8 cellular contexts compared by ENCODE assay signal in genomic region chr6:27592481-27593199, GRCh38.
DNase-seq lines count a peak whose midpoint lies in the region; ATAC-seq and TF ChIP-seq lines count a peak whose summit lies in the region.

No MANE protein-coding gene starts in this region.

- TF ChIP-seq CTCF in CD8-positive, alpha-beta T cell (IDR thresholded peaks at IDR 0.05) = no peak

- H3K4me1 Mint-ChIP-seq in CD8-positive, alpha-beta T cell (ENCODE audit: low read depth) = no peaks in the 10 kb centered on the region
- no peaks in the 10 kb centered on the region for H3K4me1 Mint-ChIP-seq in activated T-cell treated with anti-CD3 and anti-CD28 coated beads, Interleukin-2, amount 50 U/mL, for 24 hours (ENCODE audit: low read depth)

- POLR2A ChIA-PET in CD8-positive, alpha-beta T cell (lab: Charles Lee) = no interaction called here

- peaks cover 31% of the 10 kb centered on the region for H3K27me3 ChIP-seq in CD8-positive, alpha-beta T cell (ENCODE audit: insufficient read depth, low read length)

- intact Hi-C loops in CD8-positive, alpha-beta T cell (cut with DNase I, micrococcal nuclease) = no loop called here

- DNase-seq in CD8-positive, alpha-beta T cell = no peak
- DNase-seq in NCI-H2227 (lab: John Stamatoyannopoulos, UW; ENCODE audit: unreplicated experiment) (peak; percentile 78), iris pigment epithelial cell (ENCODE audit: low read depth) (peak; percentile 88), NCI-H1436 (lab: John Stamatoyannopoulos, UW) (no peak), epidermal melanocyte (ENCODE audit: insufficient read length, low spot score) (no peak)
- peak; percentile 73 for DNase-seq in activated T-cell treated with anti-CD3 and anti-CD28 coated beads, Interleukin-2, amount 50 U/mL, for 24 hours

- H3K36me3 Mint-ChIP-seq in CD8-positive, alpha-beta T cell = no peaks in the 10 kb centered on the region
- H3K36me3 Mint-ChIP-seq in activated T-cell treated with anti-CD3 and anti-CD28 coated beads, Interleukin-2, amount 50 U/mL, for 24 hours (ENCODE audit: low read depth) = no peaks in the 10 kb centered on the region

- H3K27ac Mint-ChIP-seq in CD8-positive, alpha-beta T cell = no peak overlapping the region
- no peak overlapping the region for H3K27ac Mint-ChIP-seq in activated T-cell treated with anti-CD3 and anti-CD28 coated beads, Interleukin-2, amount 50 U/mL, for 24 hours

- H3K27me3 Mint-ChIP-seq in CD8-positive, alpha-beta T cell (ENCODE audit: low read depth) = peaks cover 38% of the 10 kb centered on the region
- H3K27me3 Mint-ChIP-seq in activated T-cell treated with anti-CD3 and anti-CD28 coated beads, Interleukin-2, amount 50 U/mL, for 24 hours = peaks cover 42% of the 10 kb centered on the region

- no peaks in the 10 kb centered on the region for H3K9me3 ChIP-seq in CD8-positive, alpha-beta T cell (ENCODE audit: low read length)

- H3K36me3 ChIP-seq in CD8-positive, alpha-beta T cell (ENCODE audit: insufficient read depth, low read length) = no peaks in the 10 kb centered on the region

- ATAC-seq in CD8-positive, alpha-beta T cell = peak; percentile 29
- ATAC-seq in GM18868 (IDR thresholded peaks at IDR 0.05; ENCODE audit: unreplicated experiment) (peak; percentile 85), HG02973 (IDR thresholded peaks at IDR 0.05; ENCODE audit: unreplicated experiment) (peak; percentile 82)

- no peak overlapping the region for H3K4me3 ChIP-seq in CD8-positive, alpha-beta T cell (ENCODE audit: low read depth, low read length)

- CTCF ChIA-PET in CD8-positive, alpha-beta T cell (lab: Charles Lee) = no interaction called here

- no peaks in the 10 kb centered on the region for H3K9me3 Mint-ChIP-seq in CD8-positive, alpha-beta T cell
- no peaks in the 10 kb centered on the region for H3K9me3 Mint-ChIP-seq in activated T-cell treated with anti-CD3 and anti-CD28 coated beads, Interleukin-2, amount 50 U/mL, for 24 hours

- no peaks in the 10 kb centered on the region for H3K4me1 ChIP-seq in CD8-positive, alpha-beta T cell (ENCODE audit: insufficient read depth, low read length)

- no peak overlapping the region for H3K4me3 Mint-ChIP-seq in CD8-positive, alpha-beta T cell
- H3K4me3 Mint-ChIP-seq in activated T-cell treated with anti-CD3 and anti-CD28 coated beads, Interleukin-2, amount 50 U/mL, for 24 hours = no peak overlapping the region

- no peak overlapping the region for H3K27ac ChIP-seq in CD8-positive, alpha-beta T cell (ENCODE audit: low read depth, low read length)

Comparison
In these comparisons a context has a peak if more than half of its experiments do, and no peak if none do; other contexts are left out.
1. ATAC-seq: peak in every context shown above with its lines; median percentile 85 in GM18868; 82 in HG02973; 29 in CD8-positive, alpha-beta T cell.
2. DNase-seq: peak in NCI-H2227 (single experiment), activated T-cell treated with anti-CD3 and anti-CD28 coated beads, Interleukin-2, amount 50 U/mL, for 24 hours (single experiment) and iris pigment epithelial cell (single experiment); none in CD8-positive, alpha-beta T cell (0 of 7), NCI-H1436 (single experiment) and epidermal melanocyte (single experiment).